In genomic region chr5:142199388-142199787, GRCh38 we compare ENCODE assay signal across 8 cellular contexts.
"Had no signal": no experiment of that assay in that cellular context is flagged by ENCODE, and none has a peak within 500 bp of the region (broad histone marks: within the 10 kb centered on the region; RNA-seq: fewer than 3 reads in every experiment).

No MANE protein-coding gene starts in this region.

- H3K4me3 ChIP-seq: K562 had no signal

- H3K4me2 ChIP-seq: KMS-11 had no signal

- FAIRE-seq: HepG2, HTR-8/SVneo, K562 had no signal

- H3K9ac ChIP-seq: KMS-11 had no signal

- H3K4me3 Mint-ChIP-seq: IgD-negative memory B cell had no signal

- DNase-seq: KBM-7, KG1 had no signal

- ATAC-seq: HepG2, K562 had no signal

- H3K4me1 Mint-ChIP-seq: IgD-negative memory B cell had no signal

- H3K27ac ChIP-seq: HL-60, KMS-11 had no signal

- H3K27ac Mint-ChIP-seq: IgD-negative memory B cell had no signal
